Comparison of ENCODE assay signal across 26 cellular contexts in the genomic region with DNA sequence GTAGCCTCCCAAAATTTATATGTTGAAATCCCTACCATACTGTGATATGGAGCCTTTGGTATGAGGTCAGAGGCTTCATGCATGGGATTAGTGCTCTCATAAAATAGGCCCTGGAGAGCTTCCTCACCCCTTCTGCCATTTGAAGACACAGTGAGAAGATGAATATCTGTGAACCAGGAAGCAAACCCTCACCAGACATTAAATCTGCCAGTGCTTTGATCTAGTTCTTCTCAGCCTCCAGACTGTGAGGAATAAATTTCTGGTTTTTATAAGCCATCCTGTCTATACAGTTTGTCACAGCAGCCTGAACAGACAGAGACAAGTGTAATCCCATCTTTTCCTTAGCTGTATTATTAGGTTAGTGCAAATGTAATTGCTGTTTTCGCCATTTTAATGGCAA.
DNase-seq lines count a peak whose midpoint lies in the region; ATAC-seq, FAIRE-seq and TF ChIP-seq lines count a peak whose summit lies in the region.
"Had no signal": no experiment of that assay in that cellular context is flagged by ENCODE, and none has a peak within 500 bp of the region (broad histone marks: within the 10 kb centered on the region; RNA-seq: fewer than 3 reads in every experiment).

No MANE protein-coding gene starts in this region.

- TF ChIP-seq CTCF in activated CD8-positive, alpha-beta T cell treated with anti-CD3 and anti-CD28 coated beads for 36 hours (IDR thresholded peaks at IDR 0.05), result no peak
- TF ChIP-seq CTCF in CD4-positive, alpha-beta T cell (IDR thresholded peaks at IDR 0.05), result no peak
- no peak for TF ChIP-seq CTCF in D721Med (IDR thresholded peaks at IDR 0.05; ENCODE audit: insufficient read depth, missing control alignments)

- peak; percentile 41 for FAIRE-seq in D721Med (lab: Jason Lieb, UNC)
- FAIRE-seq: A204.1, GM12891, HepG2, K562 had no signal

- peaks cover 14% of the 10 kb centered on the region for H3K36me3 Mint-ChIP-seq in activated CD8-positive, alpha-beta T cell treated with anti-CD3 and anti-CD28 coated beads, Interleukin-2, amount 10 ng/mL, durations not matched to agents 7 days and 5 days (ENCODE audit: low read depth)
- peaks cover 13% of the 10 kb centered on the region for H3K36me3 Mint-ChIP-seq in activated CD8-positive, alpha-beta T cell treated with anti-CD3 and anti-CD28 coated beads for 36 hours (ENCODE audit: low read depth)
- H3K36me3 Mint-ChIP-seq in CD4-positive, alpha-beta T cell (ENCODE audit: low read depth), result peaks cover 14% of the 10 kb centered on the region
- peaks cover 5% of the 10 kb centered on the region for H3K36me3 Mint-ChIP-seq in T-helper 17 cell (ENCODE audit: low read depth)

- no peaks in the 10 kb centered on the region for H3K27me3 Mint-ChIP-seq in activated CD8-positive, alpha-beta T cell treated with anti-CD3 and anti-CD28 coated beads, Interleukin-2, amount 10 ng/mL, durations not matched to agents 7 days and 5 days (ENCODE audit: low read depth)
- no peaks in the 10 kb centered on the region for H3K27me3 Mint-ChIP-seq in activated CD8-positive, alpha-beta T cell treated with anti-CD3 and anti-CD28 coated beads for 36 hours
- H3K27me3 Mint-ChIP-seq in CD4-positive, alpha-beta T cell, result no peaks in the 10 kb centered on the region
- no peaks in the 10 kb centered on the region for H3K27me3 Mint-ChIP-seq in T-helper 17 cell
- H3K27me3 Mint-ChIP-seq: CD4-positive, CD25-positive, alpha-beta regulatory T cell had no signal

- H3K27ac Mint-ChIP-seq in activated CD8-positive, alpha-beta T cell treated with anti-CD3 and anti-CD28 coated beads, Interleukin-2, amount 10 ng/mL, durations not matched to agents 7 days and 5 days, result no peak overlapping the region
- no peak overlapping the region for H3K27ac Mint-ChIP-seq in activated CD8-positive, alpha-beta T cell treated with anti-CD3 and anti-CD28 coated beads for 36 hours
- H3K27ac Mint-ChIP-seq in CD4-positive, alpha-beta T cell, result peak overlapping the region; percentile 79
- peak overlapping the region; percentile 78 for H3K27ac Mint-ChIP-seq in T-helper 17 cell

- no peaks in the 10 kb centered on the region for H3K27me3 ChIP-seq in CD4-positive, alpha-beta T cell (ENCODE audit: control insufficient read depth, insufficient read depth, low read length)
- H3K27me3 ChIP-seq: BLaER1, MG63, SJSA1 had no signal

- peaks cover 30% of the 10 kb centered on the region for H3K4me1 Mint-ChIP-seq in activated CD8-positive, alpha-beta T cell treated with anti-CD3 and anti-CD28 coated beads, Interleukin-2, amount 10 ng/mL, durations not matched to agents 7 days and 5 days (ENCODE audit: low read depth)
- peaks cover 35% of the 10 kb centered on the region for H3K4me1 Mint-ChIP-seq in activated CD8-positive, alpha-beta T cell treated with anti-CD3 and anti-CD28 coated beads for 36 hours (ENCODE audit: low read depth)
- peaks cover 54% of the 10 kb centered on the region for H3K4me1 Mint-ChIP-seq in CD4-positive, alpha-beta T cell (ENCODE audit: low read depth)
- H3K4me1 Mint-ChIP-seq in T-helper 17 cell, result peaks cover 25% of the 10 kb centered on the region

- POLR2A ChIA-PET in activated CD8-positive, alpha-beta T cell treated with anti-CD3 and anti-CD28 coated beads, Interleukin-2, amount 10 ng/mL, durations not matched to agents 7 days and 5 days (lab: Charles Lee), result no interaction called here
- POLR2A ChIA-PET in activated CD8-positive, alpha-beta T cell treated with anti-CD3 and anti-CD28 coated beads for 36 hours (lab: Charles Lee), result no interaction called here
- POLR2A ChIA-PET in CD4-positive, alpha-beta T cell (lab: Charles Lee), result interaction anchor here (1.1 to 2.4 kb wide), 3 partner anchors 16 to 143 kb away, joined by 3 to 15 read pairs (median 4); partner anchors contain the start of gene OLFML2B

- no peak overlapping the region for H3K4me3 Mint-ChIP-seq in activated CD8-positive, alpha-beta T cell treated with anti-CD3 and anti-CD28 coated beads, Interleukin-2, amount 10 ng/mL, durations not matched to agents 7 days and 5 days
- H3K4me3 Mint-ChIP-seq in activated CD8-positive, alpha-beta T cell treated with anti-CD3 and anti-CD28 coated beads for 36 hours, result no peak overlapping the region
- peak overlapping the region; percentile 66 for H3K4me3 Mint-ChIP-seq in CD4-positive, alpha-beta T cell
- no peak overlapping the region for H3K4me3 Mint-ChIP-seq in T-helper 17 cell

- intact Hi-C loops in activated CD8-positive, alpha-beta T cell treated with anti-CD3 and anti-CD28 coated beads for 36 hours (cut with micrococcal nuclease), result no loop called here
- intact Hi-C loops in CD4-positive, alpha-beta T cell (cut with DNase I, micrococcal nuclease), result no loop called here

- ATAC-seq in activated CD8-positive, alpha-beta T cell treated with anti-CD3 and anti-CD28 coated beads, Interleukin-2, amount 10 ng/mL, durations not matched to agents 7 days and 5 days, result peak; percentile 25
- ATAC-seq in activated CD8-positive, alpha-beta T cell treated with anti-CD3 and anti-CD28 coated beads for 36 hours, result no peak
- peak; percentile 50 for ATAC-seq in CD4-positive, alpha-beta T cell (ENCODE audit: poor library complexity)
- ATAC-seq in T-helper 17 cell, result peak; percentile 45
- no peak for ATAC-seq in GM21723 (IDR thresholded peaks at IDR 0.05; ENCODE audit: unreplicated experiment)
- ATAC-seq in GM18520 (IDR thresholded peaks at IDR 0.05; ENCODE audit: unreplicated experiment), result no peak
- ATAC-seq: HCT116, HepG2, K562 had no signal

- DNase-seq in activated CD8-positive, alpha-beta T cell treated with anti-CD3 and anti-CD28 coated beads, Interleukin-2, amount 10 ng/mL, durations not matched to agents 7 days and 5 days, result no peak
- no peak for DNase-seq in activated CD8-positive, alpha-beta T cell treated with anti-CD3 and anti-CD28 coated beads for 36 hours
- DNase-seq in CD4-positive, alpha-beta T cell, result no peak
- DNase-seq in D721Med (ENCODE audit: insufficient read length, low spot score) (no peak), T-helper 17 cell (no peak), NCI-H446 treated with DMSO at 0.1 percent for 48 hours (lab: John Stamatoyannopoulos, UW) (no peak)
- DNase-seq: Caco-2; CD4-positive, CD25-positive, alpha-beta regulatory T cell; DMS 273 treated with DMSO at 0.1 percent for 48 hours; DMS79; GF-D8; MG63; NCI-H2029; NCI-H446; NCI-H526; Right ventricle myocardium superior; RPMI8226 had no signal

- H3K27ac ChIP-seq in CD4-positive, alpha-beta T cell (ENCODE audit: low read depth, low read length), result no peak overlapping the region
- H3K27ac ChIP-seq: BLaER1, SJSA1 had no signal

- H3K9me3 Mint-ChIP-seq in activated CD8-positive, alpha-beta T cell treated with anti-CD3 and anti-CD28 coated beads, Interleukin-2, amount 10 ng/mL, durations not matched to agents 7 days and 5 days (ENCODE audit: insufficient read depth), result no peaks in the 10 kb centered on the region
- H3K9me3 Mint-ChIP-seq in activated CD8-positive, alpha-beta T cell treated with anti-CD3 and anti-CD28 coated beads for 36 hours, result peaks cover 1% of the 10 kb centered on the region
- no peaks in the 10 kb centered on the region for H3K9me3 Mint-ChIP-seq in CD4-positive, alpha-beta T cell
- H3K9me3 Mint-ChIP-seq: CD4-positive, CD25-positive, alpha-beta regulatory T cell had no signal

- CTCF ChIA-PET in activated CD8-positive, alpha-beta T cell treated with anti-CD3 and anti-CD28 coated beads, Interleukin-2, amount 10 ng/mL, durations not matched to agents 7 days and 5 days (lab: Charles Lee), result interaction anchor here (1.6 kb wide), 1 partner anchor 143 kb away, joined by 5 read pairs; no protein-coding TSS in a partner anchor
- CTCF ChIA-PET in activated CD8-positive, alpha-beta T cell treated with anti-CD3 and anti-CD28 coated beads for 36 hours (lab: Charles Lee), result interaction anchor here (1.3 to 1.9 kb wide), 3 partner anchors 11 to 30 kb away, joined by 3 to 7 read pairs (median 4); no protein-coding TSS in a partner anchor
- CTCF ChIA-PET in CD4-positive, alpha-beta T cell (lab: Charles Lee), result no interaction called here

- H3K9me3 ChIP-seq in CD4-positive, alpha-beta T cell (ENCODE audit: control insufficient read depth, low read length), result no peaks in the 10 kb centered on the region
- H3K9me3 ChIP-seq in T-helper 17 cell (ENCODE audit: control insufficient read depth, low read length, poor library complexity, severe bottlenecking), result no peaks in the 10 kb centered on the region
- H3K9me3 ChIP-seq: BLaER1, Caco-2, MG63, SJSA1 had no signal

Comparison
In these comparisons a context has a peak if more than half of its experiments do, and no peak if none do; other contexts are left out.
1. ATAC-seq: peak in activated CD8-positive, alpha-beta T cell treated with anti-CD3 and anti-CD28 coated beads, Interleukin-2, amount 10 ng/mL, durations not matched to agents 7 days and 5 days (single experiment), CD4-positive, alpha-beta T cell (single experiment) and T-helper 17 cell (single experiment); none in activated CD8-positive, alpha-beta T cell treated with anti-CD3 and anti-CD28 coated beads for 36 hours (single experiment), GM21723 (single experiment) and GM18520 (single experiment).
2. H3K27ac Mint-ChIP-seq: peak in CD4-positive, alpha-beta T cell (single experiment) and T-helper 17 cell (single experiment); none in activated CD8-positive, alpha-beta T cell treated with anti-CD3 and anti-CD28 coated beads, Interleukin-2, amount 10 ng/mL, durations not matched to agents 7 days and 5 days (single experiment) and activated CD8-positive, alpha-beta T cell treated with anti-CD3 and anti-CD28 coated beads for 36 hours (single experiment).